In genomic region chr2:179793238-179793637, GRCh38 we compare ENCODE assay signal across 25 cellular contexts.
"Had no signal": no experiment of that assay in that cellular context is flagged by ENCODE, and none has a peak within 500 bp of the region (broad histone marks: within the 10 kb centered on the region; RNA-seq: fewer than 3 reads in every experiment).

No MANE protein-coding gene starts in this region.

- H3K4me1 Mint-ChIP-seq: naive B cell; natural killer cell; stimulated activated memory B cell treated with anti-CD40 and anti-IgM and Interleukin-4, amounts not matched to agents 10 μg/mL and 1 μg/mL and 100 μg/mL, for 72 hours had no signal

- H3K27me3 Mint-ChIP-seq: progenitor cell of endocrine pancreas; stimulated activated memory B cell treated with anti-CD40 and anti-IgM and Interleukin-4, amounts not matched to agents 10 μg/mL and 1 μg/mL and 100 μg/mL, for 72 hours had no signal

- H3K9me3 Mint-ChIP-seq: mesothelial cell of epicardium, nephron progenitor cell had no signal

- H3K27ac Mint-ChIP-seq: mesothelial cell of epicardium; naive B cell; natural killer cell; nephron progenitor cell; progenitor cell of endocrine pancreas; stimulated activated memory B cell treated with anti-CD40 and anti-IgM and Interleukin-4, amounts not matched to agents 10 μg/mL and 1 μg/mL and 100 μg/mL, for 72 hours had no signal

- DNase-seq: hippocampal formation; kidney glomerular epithelial cell; left colon; left lung; lower lobe of right lung; mammary epithelial cell; mesenchymal stem cell; naive B cell; natural killer cell; nephron progenitor cell; ovary; right lobe of liver; stimulated activated CD4-positive, alpha-beta T cell treated with anti-CD3 and anti-CD28 coated beads, Interleukin-1b, Interleukin-23, amount 100 ng/mL, for 48 hours; stimulated activated CD4-positive, alpha-beta T cell treated with anti-CD3 and anti-CD28 coated beads, Interleukin-2, amount 100 ng/mL, for 48 hours; stimulated activated CD4-positive, alpha-beta T cell treated with anti-CD3 and anti-CD28 coated beads, Interleukin-4, amount 100 ng/mL, for 4 hours; stimulated activated CD8-positive, alpha-beta memory T cell treated with anti-CD3 and anti-CD28 coated beads, Interleukin-4, amount 100 ng/mL, for 48 hours; stimulated activated naive CD4-positive, alpha-beta T cell treated with Interleukin-2 at 50 U/mL for 16 hours; stomach; testis; thyroid gland; transverse colon; upper lobe of left lung had no signal

- ATAC-seq: left colon; left lung; lower lobe of right lung; natural killer cell; right lobe of liver; stimulated activated memory B cell treated with anti-CD40 and anti-IgM and Interleukin-4, amounts not matched to agents 10 μg/mL and 1 μg/mL and 100 μg/mL, for 72 hours had no signal

- H3K4me3 Mint-ChIP-seq: mesothelial cell of epicardium; naive B cell; natural killer cell; nephron progenitor cell; stimulated activated memory B cell treated with anti-CD40 and anti-IgM and Interleukin-4, amounts not matched to agents 10 μg/mL and 1 μg/mL and 100 μg/mL, for 72 hours had no signal
